ENCODE assay signal across 9 cellular contexts in the genomic region with DNA sequence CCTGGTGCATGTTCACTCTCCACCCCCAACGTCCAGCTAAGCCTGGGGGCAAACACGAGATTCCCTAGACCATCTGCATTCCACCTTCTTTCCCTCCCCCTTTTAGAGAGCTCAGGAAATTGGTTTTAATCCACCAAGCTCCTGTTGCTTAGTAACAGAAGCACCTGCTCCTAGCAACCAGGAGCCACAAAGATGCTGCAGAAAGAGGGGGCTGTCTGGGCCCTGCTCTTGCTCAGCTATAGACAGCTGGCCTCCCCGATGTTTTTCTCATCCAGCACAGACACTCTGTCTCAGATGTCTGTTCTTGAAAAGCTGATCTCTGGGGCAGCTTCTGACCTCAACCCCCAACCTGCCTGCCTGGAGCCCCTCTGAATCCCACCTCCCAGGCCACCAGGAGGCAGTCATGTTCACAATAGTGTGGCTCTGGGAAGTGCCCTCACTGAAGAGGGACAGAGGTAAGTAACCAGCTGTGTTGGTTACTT.
DNase-seq lines count a peak whose midpoint lies in the region; ATAC-seq, FAIRE-seq and TF ChIP-seq lines count a peak whose summit lies in the region.
"Had no signal": no experiment of that assay in that cellular context is flagged by ENCODE, and none has a peak within 500 bp of the region (broad histone marks: within the 10 kb centered on the region; RNA-seq: fewer than 3 reads in every experiment).

No MANE protein-coding gene starts in this region.

- no peak overlapping the region for H3K56ac ChIP-seq in H9 (ENCODE audit: insufficient read length, low read depth, low read length)

- H3K36me3 ChIP-seq in A673 (ENCODE audit: insufficient read depth, low read length, poor library complexity, severe bottlenecking) (no peaks in the 10 kb centered on the region), vagina (no peaks in the 10 kb centered on the region)

- H3K4me2 ChIP-seq in H9 (ENCODE audit: insufficient read depth, insufficient read length, low read length), result peak overlapping the region; percentile 9

- H2AK5ac ChIP-seq in H9 (ENCODE audit: insufficient read length, low read length), result no peak overlapping the region

- no peaks in the 10 kb centered on the region; a peak in 1 of 7 replicates for H3K36me3 Mint-ChIP-seq in H9 (ENCODE audit: insufficient read depth in 1 of 3, low read depth in 3 of 3)
- no peaks in the 10 kb centered on the region for H3K36me3 Mint-ChIP-seq in glutamatergic neuron (ENCODE audit: unreplicated experiment)
- H3K36me3 Mint-ChIP-seq: CD8-positive, alpha-beta T cell had no signal

- no peak overlapping the region for H3K23ac ChIP-seq in H9 (ENCODE audit: insufficient read length, low read depth, low read length)

- H3K18ac ChIP-seq in H9 (ENCODE audit: insufficient read length, low read depth, low read length), result no peak overlapping the region

- H3K4me1 ChIP-seq in A673 (ENCODE audit: insufficient read depth, low read length, poor library complexity, severe bottlenecking), result no peaks in the 10 kb centered on the region
- peaks cover 7% of the 10 kb centered on the region; the same call in 1 of the 2 replicates for H3K4me1 ChIP-seq in H9 (ENCODE audit: insufficient read depth, low read length)
- H3K4me1 ChIP-seq in vagina, result no peaks in the 10 kb centered on the region

- H3K79me1 ChIP-seq in H9 (ENCODE audit: insufficient read depth, low read depth, low read length, poor library complexity, severe bottlenecking), result no peaks in the 10 kb centered on the region

- no peak overlapping the region for H3K14ac ChIP-seq in H9 (ENCODE audit: insufficient read depth, low read length)

- WGBS in H9 (ENCODE audit: extremely low coverage, insufficient read length, low lambda C conversion rate), result no CpG with 5 or more reads among the region's 3 CpGs

- no peak overlapping the region for H2BK15ac ChIP-seq in H9 (ENCODE audit: low read depth, low read length)

- H3K27me3 Mint-ChIP-seq in H9 (ENCODE audit: low read depth) (no peaks in the 10 kb centered on the region; the same call in 1 of the 2 replicates), glutamatergic neuron (ENCODE audit: unreplicated experiment) (peaks cover 2% of the 10 kb centered on the region)

- H3T11ph ChIP-seq in H9 (ENCODE audit: low read length), result no peak overlapping the region

- no peaks in the 10 kb centered on the region for H3K79me2 ChIP-seq in H9 (ENCODE audit: insufficient read depth, low read length)

- no peak for FAIRE-seq in HTR-8/SVneo (lab: Jason Lieb, UNC)

- CTCF ChIA-PET in A673 (lab: Charles Lee), result no interaction called here

- peaks cover 33 to 36% of the 10 kb centered on the region in 2 experiments for H3K4me1 Mint-ChIP-seq in H9
- H3K4me1 Mint-ChIP-seq in glutamatergic neuron (ENCODE audit: low read depth, unreplicated experiment), result peaks cover 3% of the 10 kb centered on the region

- TF ChIP-seq CTCF in A673 (conservative IDR thresholded peaks at IDR 0.05; ENCODE audit: low read depth, low read length) (peak; percentile 49), H9 (conservative IDR thresholded peaks at IDR 0.05) (peak; percentile 62), glutamatergic neuron (IDR thresholded peaks at IDR 0.05; ENCODE audit: partially characterized antibody, unreplicated experiment) (peak; percentile 17), vagina (IDR thresholded peaks at IDR 0.05) (no peak)

- H3K9me3 ChIP-seq in A673 (ENCODE audit: low read depth, low read length, poor library complexity, severe bottlenecking), result no peaks in the 10 kb centered on the region
- H3K9me3 ChIP-seq in H9 (ENCODE audit: control insufficient read depth, low read depth, low read length), result no peaks in the 10 kb centered on the region
- no peaks in the 10 kb centered on the region for H3K9me3 ChIP-seq in vagina

- no TSS peak for BruUV-seq in A673 (replicated peaks; lab: Mats Ljungman, UMichigan)

- no peaks in the 10 kb centered on the region for H3K23me2 ChIP-seq in H9 (ENCODE audit: insufficient read length, low read depth, low read length, poor library complexity, severe bottlenecking)

- H3K4me3 ChIP-seq in A673 (ENCODE audit: low read depth, low read length, poor library complexity, severe bottlenecking), result no peak overlapping the region
- no peak overlapping the region for H3K4me3 ChIP-seq in vagina

- H4K5ac ChIP-seq in H9 (ENCODE audit: insufficient read length, low read depth, low read length), result no peak overlapping the region

- H3K9me3 Mint-ChIP-seq in H9 (peaks cover 30 to 35% of the 10 kb centered on the region in 2 experiments), glutamatergic neuron (ENCODE audit: unreplicated experiment) (no peaks in the 10 kb centered on the region)
- H3K9me3 Mint-ChIP-seq: CD8-positive, alpha-beta T cell had no signal

- H2BK20ac ChIP-seq in H9 (ENCODE audit: low read depth, low read length, poor library complexity, severe bottlenecking), result no peak overlapping the region

- ATAC-seq in SK-N-SH treated with all-trans-retinoic acid at 6 μM for 48 hours, result peak; percentile 54; the same call in 1 of the 3 replicates
- no peak for ATAC-seq in GM21528 (IDR thresholded peaks at IDR 0.05; ENCODE audit: low FRiP score, unreplicated experiment)
- ATAC-seq: CD8-positive, alpha-beta T cell had no signal

- H4K20me1 ChIP-seq in H9 (ENCODE audit: control insufficient read depth, insufficient read depth, insufficient read length), result no peaks in the 10 kb centered on the region

- DNase-seq in A673 (ENCODE audit: low spot score) (peak; percentile 28), H9 (peak; percentile 64), glutamatergic neuron (peak; percentile 53), HTR-8/SVneo (ENCODE audit: insufficient read length, low spot score) (no peak), ureter (ENCODE audit: low spot score) (no peak), vagina (ENCODE audit: extremely low spot score in 2 of 2) (no peak)

- H2BK12ac ChIP-seq in H9 (ENCODE audit: insufficient read length, low read depth, low read length), result no peak overlapping the region

- H3K27ac ChIP-seq in A673 (ENCODE audit: low read depth, low read length, poor library complexity, severe bottlenecking), result no peak overlapping the region
- H3K27ac ChIP-seq in H9 (ENCODE audit: insufficient read length, low read depth, low read length), result no peak overlapping the region
- H3K27ac ChIP-seq in vagina, result no peak overlapping the region

- no peak for TF ChIP-seq POLR2A in vagina (IDR thresholded peaks at IDR 0.05)

- H2BK5ac ChIP-seq in H9 (ENCODE audit: insufficient read length, low read length), result no peak overlapping the region

- H4K8ac ChIP-seq in H9 (replicated peaks; ENCODE audit: insufficient read length, low read depth, low read length), result no peak overlapping the region

- no peak overlapping the region for H3K9ac ChIP-seq in H9 (ENCODE audit: extremely low read depth, insufficient read length, low read length)

- H3K4me3 Mint-ChIP-seq in H9, result peak overlapping the region in 1 of 2 experiments; percentile 30; a peak in 1 of 5 replicates
- peak overlapping the region; percentile 69 for H3K4me3 Mint-ChIP-seq in glutamatergic neuron (ENCODE audit: unreplicated experiment)
- H3K4me3 Mint-ChIP-seq: CD8-positive, alpha-beta T cell had no signal

- no peak overlapping the region for H2BK120ac ChIP-seq in H9 (ENCODE audit: low read depth, low read length, poor library complexity, severe bottlenecking)

- H3K27me3 ChIP-seq in A673 (replicated peaks; ENCODE audit: insufficient read depth, low read depth, low read length, poor library complexity), result no peaks in the 10 kb centered on the region
- no peaks in the 10 kb centered on the region for H3K27me3 ChIP-seq in H9 (ENCODE audit: insufficient read depth, low read length)
- no peaks in the 10 kb centered on the region for H3K27me3 ChIP-seq in vagina

- H3K27ac Mint-ChIP-seq in H9 (peak overlapping the region in 1 of 3 experiments; percentile 84; a peak in 2 of 7 replicates), glutamatergic neuron (ENCODE audit: unreplicated experiment) (no peak overlapping the region)
- H3K27ac Mint-ChIP-seq: CD8-positive, alpha-beta T cell had no signal

- intact Hi-C loops in A673 (cut with micrococcal nuclease; ENCODE audit: unreplicated experiment) (no loop called here), vagina (cut with DNase I) (no loop called here)

- H4K91ac ChIP-seq in H9 (ENCODE audit: insufficient read length, low read depth, low read length), result no peak overlapping the region

- H2AFZ ChIP-seq in H9 (ENCODE audit: low read length), result no peak overlapping the region

- no peak overlapping the region for H3K4ac ChIP-seq in H9 (ENCODE audit: low read depth, low read length)

- POLR2A ChIA-PET in A673 (lab: Charles Lee; ENCODE audit: low non-redundant PET), result no interaction called here

TF ChIP-seq in SK-N-SH treated with all-trans-retinoic acid at 6 μM for 48 hours, 23 proteins besides CTCF, POLR2A, EP300 and RAD21 (continues in another document):
- no peak for TF ChIP-seq ZNF565 (CRISPR knock-in tag; conservative IDR thresholded peaks at IDR 0.05; ENCODE audit: low read depth)
- TF ChIP-seq, protein P1, sequence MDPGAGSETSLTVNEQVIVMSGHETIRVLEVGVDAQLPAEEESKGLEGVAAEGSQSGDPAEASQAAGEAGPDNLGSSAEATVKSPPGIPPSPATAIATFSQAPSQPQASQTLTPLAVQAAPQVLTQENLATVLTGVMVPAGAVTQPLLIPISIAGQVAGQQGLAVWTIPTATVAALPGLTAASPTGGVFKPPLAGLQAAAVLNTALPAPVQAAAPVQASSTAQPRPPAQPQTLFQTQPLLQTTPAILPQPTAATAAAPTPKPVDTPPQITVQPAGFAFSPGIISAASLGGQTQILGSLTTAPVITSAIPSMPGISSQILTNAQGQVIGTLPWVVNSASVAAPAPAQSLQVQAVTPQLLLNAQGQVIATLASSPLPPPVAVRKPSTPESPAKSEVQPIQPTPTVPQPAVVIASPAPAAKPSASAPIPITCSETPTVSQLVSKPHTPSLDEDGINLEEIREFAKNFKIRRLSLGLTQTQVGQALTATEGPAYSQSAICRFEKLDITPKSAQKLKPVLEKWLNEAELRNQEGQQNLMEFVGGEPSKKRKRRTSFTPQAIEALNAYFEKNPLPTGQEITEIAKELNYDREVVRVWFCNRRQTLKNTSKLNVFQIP (CRISPR knock-in tag; IDR thresholded peaks at IDR 0.05; ENCODE audit: borderline replicate concordance, low read depth), result no peak
- no peak for TF ChIP-seq ZFP30 (CRISPR knock-in tag; IDR thresholded peaks at IDR 0.05)
- no peak for TF ChIP-seq TOX (CRISPR knock-in tag; IDR thresholded peaks at IDR 0.05; ENCODE audit: borderline replicate concordance)

Comparison
In these comparisons a context has a peak if more than half of its experiments do, and no peak if none do; other contexts are left out.
1. DNase-seq: peak in A673 (single experiment), H9 (single experiment) and glutamatergic neuron (single experiment); none in HTR-8/SVneo (single experiment), ureter (single experiment) and vagina (0 of 2).
2. CTCF ChIP-seq: peak in A673 (single experiment), H9 (single experiment) and glutamatergic neuron (single experiment); none in vagina (0 of 3).